In the genomic region with DNA sequence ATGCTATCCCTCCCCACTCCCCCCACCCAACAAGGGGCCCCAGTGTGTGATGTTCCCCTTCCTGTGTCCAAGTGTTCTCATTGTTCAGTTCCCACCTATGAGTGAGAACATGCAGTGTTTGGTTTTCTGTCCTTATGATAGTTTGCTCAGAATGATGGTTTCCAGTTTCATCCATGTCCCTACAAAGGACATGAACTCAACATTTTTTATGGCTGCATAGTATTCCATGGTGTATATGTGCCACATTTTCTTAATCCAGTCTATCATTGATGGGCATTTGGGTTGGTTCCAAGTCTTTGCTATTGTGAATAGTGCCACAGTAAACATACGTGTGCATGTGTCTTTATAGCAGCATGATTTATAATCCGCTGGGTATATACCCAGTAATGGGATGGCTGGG, we compare ENCODE assay signal across 7 cellular contexts. TPM values are rescaled to one million over a fixed set of nuclear protein-coding genes. Genes with fewer than 3 reads are reported as not detected.
"Had no signal": no experiment of that assay in that cellular context is flagged by ENCODE, and none has a peak within 500 bp of the region (broad histone marks: within the 10 kb centered on the region; RNA-seq: fewer than 3 reads in every experiment).

No MANE protein-coding gene starts in this region.

RNA-seq across cellular contexts. Expression of gene GPR150, which starts 13.1 kb away (rescaled TPM):
- total RNA-seq: MCF 10A, NCI-H460, OCI-LY7, Right ventricle myocardium inferior, RPMI7951, SJCRH30, SK-MEL-5 had no signal

RNA-seq across cellular contexts. Expression of gene SPATA9, which starts 49.8 kb away (rescaled TPM):
- total RNA-seq: MCF 10A, OCI-LY7, Right ventricle myocardium inferior, SK-MEL-5 had no signal
